Comparison of ENCODE assay signal across 16 cellular contexts in the genomic region with DNA sequence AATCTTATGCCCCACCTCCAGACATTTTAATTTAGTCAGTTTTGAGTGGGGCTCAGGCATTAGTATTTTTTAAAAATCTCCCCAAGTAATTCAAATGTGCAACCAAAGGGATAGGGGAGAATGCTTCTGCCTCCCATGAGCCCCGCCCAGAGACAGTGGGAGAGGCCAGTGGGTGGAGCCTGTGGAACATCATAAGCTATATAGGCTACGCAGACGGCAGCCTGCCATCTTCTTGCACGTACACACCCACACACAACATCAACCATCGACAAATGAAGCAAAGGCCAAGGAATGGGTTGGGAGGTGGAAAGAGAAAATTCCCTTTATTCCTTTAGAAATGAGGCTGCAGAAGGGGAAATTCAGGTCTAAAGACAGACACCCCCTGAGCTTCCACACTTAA. TPM values are rescaled to one million over a fixed set of nuclear protein-coding genes. Genes with fewer than 3 reads are reported as not detected.
DNase-seq lines count a peak whose midpoint lies in the region; ATAC-seq and TF ChIP-seq lines count a peak whose summit lies in the region.
"Had no signal": no experiment of that assay in that cellular context is flagged by ENCODE, and none has a peak within 500 bp of the region (broad histone marks: within the 10 kb centered on the region; RNA-seq: fewer than 3 reads in every experiment).

No MANE protein-coding gene starts in this region.

- no peak for TF ChIP-seq EP300 in esophagus muscularis mucosa (IDR thresholded peaks at IDR 0.05)

- H3K27me3 ChIP-seq in heart left ventricle: no peaks in the 10 kb centered on the region
- H3K27me3 ChIP-seq in esophagus muscularis mucosa: no peaks in the 10 kb centered on the region
- no peaks in the 10 kb centered on the region for H3K27me3 ChIP-seq in gastrocnemius medialis
- no peaks in the 10 kb centered on the region for H3K27me3 ChIP-seq in lower lobe of right lung (ENCODE audit: low read depth)
- H3K27me3 ChIP-seq: ovary, suprapubic skin had no signal

- H3K27ac ChIP-seq in heart left ventricle (peak overlapping the region in 8 of 12 donors; percentile 13 to 79 (median 72)), esophagus muscularis mucosa (replicated peaks in 1 of 4) (peak overlapping the region; percentile 69 to 78 (median 76)), gastrocnemius medialis (peak overlapping the region; percentile 63 to 75 (median 74)), urinary bladder (ENCODE audit: low read depth) (peak overlapping the region; percentile 70), lower lobe of right lung (no peak overlapping the region)

- TF ChIP-seq CTCF in heart left ventricle (IDR thresholded peaks at IDR 0.05): no peak
- no peak for TF ChIP-seq CTCF in esophagus muscularis mucosa (IDR thresholded peaks at IDR 0.05)
- TF ChIP-seq CTCF in gastrocnemius medialis (IDR thresholded peaks at IDR 0.05 in 4 of 5, conservative IDR thresholded peaks at IDR 0.05 in 1 of 5): no peak
- TF ChIP-seq CTCF in lower lobe of right lung (IDR thresholded peaks at IDR 0.05): no peak

- intact Hi-C loops in heart left ventricle (cut with DNase I): loop anchor here in 1 of 10 donors (5.0 kb wide), 1 partner anchor 34 kb away; no protein-coding TSS in a partner anchor
- intact Hi-C loops in left ventricle myocardium superior (cut with micrococcal nuclease): no loop called here
- intact Hi-C loops in esophagus muscularis mucosa (cut with DNase I): no loop called here
- intact Hi-C loops in gastrocnemius medialis (cut with DNase I; ENCODE audit: low total_unique reads): loop anchor here (5.0 kb wide), 1 partner anchor 39 kb away; no protein-coding TSS in a partner anchor
- intact Hi-C loops in lower lobe of right lung (cut with DNase I): no loop called here

- ATAC-seq in heart left ventricle: no peak
- no peak for ATAC-seq in left ventricle myocardium superior
- no peak for ATAC-seq in gastrocnemius medialis
- ATAC-seq in lower lobe of right lung: no peak
- no peak for ATAC-seq in GM18907 (IDR thresholded peaks at IDR 0.05; ENCODE audit: unreplicated experiment)
- ATAC-seq: Right ventricle myocardium inferior had no signal

- H3K4me3 ChIP-seq in heart left ventricle (no peak overlapping the region), esophagus muscularis mucosa (no peak overlapping the region), gastrocnemius medialis (no peak overlapping the region), urinary bladder (ENCODE audit: low read depth, low read length) (no peak overlapping the region), lower lobe of right lung (no peak overlapping the region)
- H3K4me3 ChIP-seq: ovary, suprapubic skin had no signal

- WGBS in heart left ventricle, 4 donors: 53 to 77% (median 70%) methylated on average over 5 of the region's 5 CpGs
- WGBS in esophagus muscularis mucosa: 63% methylated on average over 5 of the region's 5 CpGs
- WGBS in urinary bladder: 64% methylated on average over 5 of the region's 5 CpGs

- no peaks in the 10 kb centered on the region for H3K9me3 ChIP-seq in heart left ventricle
- no peaks in the 10 kb centered on the region for H3K9me3 ChIP-seq in esophagus muscularis mucosa
- no peaks in the 10 kb centered on the region for H3K9me3 ChIP-seq in gastrocnemius medialis
- H3K9me3 ChIP-seq in lower lobe of right lung: no peaks in the 10 kb centered on the region
- H3K9me3 ChIP-seq: ovary, suprapubic skin had no signal

- H3K4me1 ChIP-seq in heart left ventricle: peaks cover 4 to 79% (median 56%) of the 10 kb centered on the region in 12 donors
- H3K4me1 ChIP-seq in esophagus muscularis mucosa: peaks cover 46 to 98% (median 96%) of the 10 kb centered on the region in 4 donors
- H3K4me1 ChIP-seq in gastrocnemius medialis: peaks cover 8 to 46% of the 10 kb centered on the region in 2 donors
- peaks cover 3% of the 10 kb centered on the region for H3K4me1 ChIP-seq in urinary bladder (ENCODE audit: insufficient read depth)
- H3K4me1 ChIP-seq in lower lobe of right lung: peaks cover 44% of the 10 kb centered on the region

- H3K36me3 ChIP-seq in heart left ventricle (peaks cover 0 to 6% (median 0%) of the 10 kb centered on the region in 9 donors), esophagus muscularis mucosa (no peaks in the 10 kb centered on the region), gastrocnemius medialis (no peaks in the 10 kb centered on the region), urinary bladder (ENCODE audit: insufficient read depth) (no peaks in the 10 kb centered on the region), lower lobe of right lung (no peaks in the 10 kb centered on the region)
- H3K36me3 ChIP-seq: ovary, suprapubic skin had no signal

- TF ChIP-seq POLR2A in heart left ventricle (IDR thresholded peaks at IDR 0.05) (no peak), esophagus muscularis mucosa (IDR thresholded peaks at IDR 0.05; ENCODE audit: low read depth) (no peak), gastrocnemius medialis (IDR thresholded peaks at IDR 0.05) (no peak)

- in situ Hi-C loops in gastrocnemius medialis (cut with MboI; ENCODE audit: low sequenced_read_pairs in 4 of 4): no loop called here

- DNase-seq in heart left ventricle: peak in 1 of 5 donors; percentile 23
- no peak for DNase-seq in left ventricle myocardium superior
- DNase-seq in esophagus muscularis mucosa (ENCODE audit: extremely low spot score): no peak
- no peak for DNase-seq in gastrocnemius medialis
- DNase-seq in lower lobe of right lung: no peak
- DNase-seq in activated CD4-positive, CD25-positive, alpha-beta regulatory T cell treated with anti-CD3 and anti-CD28 coated beads, Interleukin-2, amount 50 U/mL, for 72 hours: no peak
- DNase-seq: activated naive CD4-positive, alpha-beta T cell; C1 segment of cervical spinal cord; MM.1S; NCI-H226; ovary; stimulated activated CD4-positive, alpha-beta T cell treated with anti-CD3 and anti-CD28 coated beads, Interleukin-4, amount 100 ng/mL, for 24 hours had no signal

RNA-seq across cellular contexts. Expression of a gene that starts 25.2 kb away (rescaled TPM):
- total RNA-seq in heart left ventricle: 10 to 100 TPM; 18.3 to 40.6 (median 22.0) TPM
- polyA plus RNA-seq in heart left ventricle: 10 to 100 TPM in 1 of 2 donors, 1 to 10 TPM in 1; 4.0 to 13.2 TPM
- 22.3 TPM for total RNA-seq in left ventricle myocardium superior
- total RNA-seq in esophagus muscularis mucosa: 10 to 100 TPM; 29.2 to 43.4 (median 37.1) TPM
- total RNA-seq in gastrocnemius medialis: 10 to 100 TPM in 1 of 4 donors, 1 to 10 TPM in 3; 2.8 to 12.0 (median 5.4) TPM
- 31.5 TPM for total RNA-seq in urinary bladder
- 20.7 TPM for polyA plus RNA-seq in urinary bladder
- total RNA-seq in lower lobe of right lung: 48.9 TPM
